In the genomic region with DNA sequence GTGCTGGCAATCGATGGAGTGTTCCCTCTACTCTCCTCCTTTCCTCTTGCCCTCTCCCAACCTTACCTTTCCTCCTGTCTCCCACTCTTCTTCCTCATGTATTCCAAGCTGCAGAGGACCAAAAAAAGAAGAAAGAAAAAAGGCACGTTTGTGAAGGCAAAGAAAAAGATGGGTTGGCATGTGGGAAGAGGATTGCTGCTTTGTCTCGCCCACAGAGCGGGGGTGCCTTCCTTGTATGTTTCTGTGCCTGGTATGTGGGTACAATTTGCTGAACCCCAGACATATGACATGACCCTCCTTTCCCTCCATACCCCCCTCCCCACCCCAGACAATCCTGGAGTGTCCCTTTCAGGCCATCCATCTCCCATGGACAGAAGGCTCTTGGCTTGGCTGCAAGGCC, we compare ENCODE assay signal across 21 cellular contexts. TPM values are rescaled to one million over a fixed set of nuclear protein-coding genes. Genes with fewer than 3 reads are reported as not detected.
DNase-seq lines count a peak whose midpoint lies in the region; ATAC-seq and TF ChIP-seq lines count a peak whose summit lies in the region.
"Had no signal": no experiment of that assay in that cellular context is flagged by ENCODE, and none has a peak within 500 bp of the region (broad histone marks: within the 10 kb centered on the region; RNA-seq: fewer than 3 reads in every experiment).

No MANE protein-coding gene starts in this region.

- H3K4me1 ChIP-seq in BLaER1 treated with 17β-estradiol and CSF1 and Interleukin-3, amounts not matched to agents 10 nM and 100 nM, result peaks cover 80 to 100% (median 100%) of the 10 kb centered on the region in 10 experiments
- H3K4me1 ChIP-seq in DOHH2 (ENCODE audit: control insufficient read depth, low read length) (peaks cover 100% of the 10 kb centered on the region), lower lobe of right lung (peaks cover 60% of the 10 kb centered on the region), suprapubic skin (peaks cover 51% of the 10 kb centered on the region)

- peak overlapping the region; percentile 96 for H3K27ac Mint-ChIP-seq in activated CD4-positive, alpha-beta memory T cell treated with anti-CD3 and anti-CD28 coated beads, Interleukin-2, amount 10 ng/mL, durations not matched to agents 7 days and 5 days

- H3K9ac ChIP-seq in BLaER1 treated with 17β-estradiol and CSF1 and Interleukin-3, amounts not matched to agents 10 nM and 100 nM, result peak overlapping the region in 10 of 11 experiments; percentile 16 to 85 (median 72); a peak in 18 of 22 replicates

- peaks cover 0 to 61% (median 38%) of the 10 kb centered on the region in 11 experiments; a peak in 19 of 22 replicates for H4K20me1 ChIP-seq in BLaER1 treated with 17β-estradiol and CSF1 and Interleukin-3, amounts not matched to agents 10 nM and 100 nM
- H4K20me1 ChIP-seq in DOHH2 (ENCODE audit: control insufficient read depth, insufficient read depth, low read depth, low read length), result no peaks in the 10 kb centered on the region

- peak overlapping the region in 3 of 10 experiments; percentile 5 to 47 (median 15); a peak in 2 of 20 replicates for H3K4me3 ChIP-seq in BLaER1 treated with 17β-estradiol and CSF1 and Interleukin-3, amounts not matched to agents 10 nM and 100 nM
- H3K4me3 ChIP-seq in DOHH2 (ENCODE audit: low read length) (peak overlapping the region; percentile 78), lower lobe of right lung (no peak overlapping the region), suprapubic skin (no peak overlapping the region)
- H3K4me3 ChIP-seq: esophagus squamous epithelium, heart left ventricle, smooth muscle cell, transverse colon had no signal

- peaks cover 39% of the 10 kb centered on the region for H3K4me1 Mint-ChIP-seq in activated CD4-positive, alpha-beta memory T cell treated with anti-CD3 and anti-CD28 coated beads, Interleukin-2, amount 10 ng/mL, durations not matched to agents 7 days and 5 days

- H3K36me3 ChIP-seq in BLaER1 treated with 17β-estradiol and CSF1 and Interleukin-3, amounts not matched to agents 10 nM and 100 nM, result peaks cover 21 to 75% (median 45%) of the 10 kb centered on the region in 11 experiments; a peak in 20 of 22 replicates
- H3K36me3 ChIP-seq in DOHH2 (ENCODE audit: control insufficient read depth, low read length), result peaks cover 80% of the 10 kb centered on the region
- peaks cover 44% of the 10 kb centered on the region for H3K36me3 ChIP-seq in lower lobe of right lung
- peaks cover 30% of the 10 kb centered on the region for H3K36me3 ChIP-seq in suprapubic skin
- H3K36me3 ChIP-seq: transverse colon had no signal

- no peak for TF ChIP-seq POLR2A in suprapubic skin (IDR thresholded peaks at IDR 0.05)

- 91% methylated on average over 4 of the region's 4 CpGs for WGBS in suprapubic skin

- POLR2A ChIA-PET in activated CD4-positive, alpha-beta memory T cell treated with anti-CD3 and anti-CD28 coated beads, Interleukin-2, amount 10 ng/mL, durations not matched to agents 7 days and 5 days (lab: Charles Lee), result interaction anchor here (0.9 to 6.0 kb wide), 2 partner anchors 14 to 29 kb away, joined by 3 to 61 read pairs; partner anchors contain the start of gene CTCF

- no peak overlapping the region for H3K4me3 Mint-ChIP-seq in activated CD4-positive, alpha-beta memory T cell treated with anti-CD3 and anti-CD28 coated beads, Interleukin-2, amount 10 ng/mL, durations not matched to agents 7 days and 5 days
- H3K4me3 Mint-ChIP-seq: natural killer cell had no signal

- no peaks in the 10 kb centered on the region for H3K9me2 ChIP-seq in DOHH2 (replicated peaks; ENCODE audit: control insufficient read depth, low read length)

- H3K4me2 ChIP-seq in BLaER1 treated with 17β-estradiol and CSF1 and Interleukin-3, amounts not matched to agents 10 nM and 100 nM, result peak overlapping the region in 10 of 11 experiments; percentile 79 to 98 (median 92); a peak in 18 of 22 replicates
- peak overlapping the region; percentile 94 for H3K4me2 ChIP-seq in DOHH2 (ENCODE audit: low read length)
- H3K4me2 ChIP-seq: smooth muscle cell had no signal

- intact Hi-C loops in lower lobe of right lung (cut with DNase I), result no loop called here

- no peaks in the 10 kb centered on the region for H3K9me3 Mint-ChIP-seq in activated CD4-positive, alpha-beta memory T cell treated with anti-CD3 and anti-CD28 coated beads, Interleukin-2, amount 10 ng/mL, durations not matched to agents 7 days and 5 days
- H3K9me3 Mint-ChIP-seq: natural killer cell had no signal

- peaks cover 41% of the 10 kb centered on the region for H3F3A ChIP-seq in DOHH2 (ENCODE audit: control insufficient read depth, insufficient read depth)

- CTCF ChIA-PET in activated CD4-positive, alpha-beta memory T cell treated with anti-CD3 and anti-CD28 coated beads, Interleukin-2, amount 10 ng/mL, durations not matched to agents 7 days and 5 days (lab: Charles Lee), result interaction anchor here (1.3 to 6.3 kb wide), 3 partner anchors 12 to 96 kb away, joined by 3 to 53 read pairs (median 43); partner anchors contain the start of genes CARMIL2 and CTCF

- TF ChIP-seq CTCF in DOHH2 (IDR thresholded peaks at IDR 0.05; ENCODE audit: low read depth, low read length, poor library complexity, severe bottlenecking) (no peak), lower lobe of right lung (IDR thresholded peaks at IDR 0.05) (no peak), suprapubic skin (IDR thresholded peaks at IDR 0.05) (no peak)

- no peaks in the 10 kb centered on the region for H3K27me3 ChIP-seq in BLaER1 treated with 17β-estradiol and CSF1 and Interleukin-3, amounts not matched to agents 10 nM and 100 nM
- H3K27me3 ChIP-seq in DOHH2 (ENCODE audit: control insufficient read depth, low read length) (no peaks in the 10 kb centered on the region), lower lobe of right lung (ENCODE audit: low read depth) (no peaks in the 10 kb centered on the region), suprapubic skin (no peaks in the 10 kb centered on the region)
- H3K27me3 ChIP-seq: esophagus squamous epithelium, heart left ventricle, transverse colon had no signal

- peak overlapping the region in 10 of 11 experiments; percentile 38 to 96 (median 81); a peak in 18 of 22 replicates for H3K27ac ChIP-seq in BLaER1 treated with 17β-estradiol and CSF1 and Interleukin-3, amounts not matched to agents 10 nM and 100 nM
- H3K27ac ChIP-seq in DOHH2 (ENCODE audit: low read depth, low read length) (peak overlapping the region; percentile 99), lower lobe of right lung (peak overlapping the region; percentile 18), suprapubic skin (no peak overlapping the region)

- peaks cover 11% of the 10 kb centered on the region for H3K36me3 Mint-ChIP-seq in activated CD4-positive, alpha-beta memory T cell treated with anti-CD3 and anti-CD28 coated beads, Interleukin-2, amount 10 ng/mL, durations not matched to agents 7 days and 5 days (ENCODE audit: low read depth)
- H3K36me3 Mint-ChIP-seq: natural killer cell had no signal

- ATAC-seq in lower lobe of right lung (no peak), GM19395 (IDR thresholded peaks at IDR 0.05; ENCODE audit: unreplicated experiment) (no peak), GM18858 (IDR thresholded peaks at IDR 0.05; ENCODE audit: unreplicated experiment) (no peak), GM18867 (IDR thresholded peaks at IDR 0.05; ENCODE audit: unreplicated experiment) (no peak)
- ATAC-seq: heart left ventricle, natural killer cell had no signal

- H3K79me2 ChIP-seq in DOHH2 (ENCODE audit: control insufficient read depth, low read length), result peaks cover 64% of the 10 kb centered on the region

- H3K9me3 ChIP-seq in BLaER1 treated with 17β-estradiol and CSF1 and Interleukin-3, amounts not matched to agents 10 nM and 100 nM (replicated peaks in 1 of 11), result no peaks in the 10 kb centered on the region
- H3K9me3 ChIP-seq in DOHH2 (ENCODE audit: control insufficient read depth, insufficient read depth, low read length) (no peaks in the 10 kb centered on the region), lower lobe of right lung (no peaks in the 10 kb centered on the region), suprapubic skin (no peaks in the 10 kb centered on the region)
- H3K9me3 ChIP-seq: esophagus squamous epithelium, heart left ventricle, transverse colon had no signal

- no peak for TF ChIP-seq EP300 in suprapubic skin (IDR thresholded peaks at IDR 0.05)

- no peaks in the 10 kb centered on the region for H3K27me3 Mint-ChIP-seq in activated CD4-positive, alpha-beta memory T cell treated with anti-CD3 and anti-CD28 coated beads, Interleukin-2, amount 10 ng/mL, durations not matched to agents 7 days and 5 days

- DNase-seq in activated CD4-positive, alpha-beta memory T cell treated with anti-CD3 and anti-CD28 coated beads, Interleukin-2, amount 10 ng/mL, durations not matched to agents 7 days and 5 days, result no peak
- peak; percentile 10 for DNase-seq in lower lobe of right lung
- DNase-seq in suprapubic skin (ENCODE audit: low spot score in 2 of 2), result no peak
- DNase-seq: activated CD8-positive, alpha-beta memory T cell treated with anti-CD3 and anti-CD28 coated beads, Interleukin-2, amount 50 U/mL, for 4 hours; central memory CD4-positive, alpha-beta T cell; esophagus squamous epithelium; GOT3; IMR-90; mammary epithelial cell; natural killer cell; NCI-H1048; NCI-H2107; NCI-H82; transverse colon had no signal

RNA-seq across cellular contexts. Expression of gene CTCF, which starts 13.1 kb away (rescaled TPM):
- total RNA-seq in activated CD4-positive, alpha-beta memory T cell treated with anti-CD3 and anti-CD28 coated beads, Interleukin-2, amount 10 ng/mL, durations not matched to agents 7 days and 5 days, result 10 to 100 TPM; 74.9 to 76.9 TPM
- total RNA-seq in lower lobe of right lung (36.2 TPM), suprapubic skin (10 to 100 TPM; 36.2 to 50.1 (median 46.9) TPM)

RNA-seq across cellular contexts. Expression of gene RIPOR1, which starts 20.6 kb away (rescaled TPM):
- 10 to 100 TPM; 24.6 to 32.7 TPM for total RNA-seq in activated CD4-positive, alpha-beta memory T cell treated with anti-CD3 and anti-CD28 coated beads, Interleukin-2, amount 10 ng/mL, durations not matched to agents 7 days and 5 days
- 112 TPM for total RNA-seq in lower lobe of right lung
- total RNA-seq in suprapubic skin, result 10 to 100 TPM; 20.6 to 41.5 (median 28.3) TPM
